ENCODE assay signal across 16 cellular contexts in the genomic region with DNA sequence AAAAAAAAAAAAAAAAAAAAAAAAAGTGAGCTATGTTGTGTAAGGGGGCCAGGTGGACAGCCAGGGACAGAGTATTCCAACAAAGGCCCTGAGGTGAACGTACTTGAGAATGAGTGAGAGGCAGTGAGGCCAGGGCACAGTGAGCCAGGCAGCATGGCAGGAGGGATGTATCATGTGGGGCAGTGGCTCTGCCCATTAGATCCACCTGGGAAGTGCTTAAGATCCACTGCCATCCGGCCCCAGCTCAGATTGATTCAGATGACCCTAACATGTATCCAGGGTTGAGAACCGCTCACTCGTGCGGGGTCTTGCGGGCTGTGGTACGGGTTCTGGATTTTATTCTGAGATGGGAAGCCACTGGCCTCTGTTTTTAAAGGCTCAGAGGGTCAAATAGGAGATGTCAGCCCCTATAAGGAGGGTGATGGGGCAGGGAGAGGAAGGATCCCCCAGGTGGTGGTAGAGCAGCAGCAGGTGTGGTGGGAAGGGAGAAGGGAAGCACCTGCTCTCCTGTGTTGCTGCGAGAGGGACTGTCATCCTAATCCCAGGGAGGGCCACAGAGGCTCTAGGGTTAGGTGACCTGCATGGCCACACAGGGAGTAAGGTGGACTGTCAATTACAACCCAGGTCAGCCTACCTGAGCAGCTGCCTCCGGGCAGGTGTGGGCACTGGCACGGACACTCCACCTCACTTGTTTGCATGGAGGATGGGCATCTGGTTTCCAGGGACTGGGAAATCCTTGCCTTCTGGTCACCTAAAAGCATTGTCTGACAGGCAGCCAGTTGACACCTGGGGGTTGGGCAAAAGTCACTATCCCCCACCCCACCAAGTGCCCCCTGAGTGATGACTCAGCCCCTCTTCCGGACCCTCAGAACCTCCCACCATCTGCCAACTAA. TPM values are rescaled to one million over a fixed set of nuclear protein-coding genes. Genes with fewer than 3 reads are reported as not detected.
A peak's percentile ranks its signal among the peaks of the same experiment; 100 is the strongest.
DNase-seq lines count a peak whose midpoint lies in the region; ATAC-seq, FAIRE-seq and TF ChIP-seq lines count a peak whose summit lies in the region.
"Had no signal": no experiment of that assay in that cellular context is flagged by ENCODE, and none has a peak within 500 bp of the region (broad histone marks: within the 10 kb centered on the region; RNA-seq: fewer than 3 reads in every experiment).

No MANE protein-coding gene starts in this region.

- H3K4me1 ChIP-seq in uterus, result no peaks in the 10 kb centered on the region
- H3K4me1 ChIP-seq: ascending aorta, testis had no signal

- H3K9me3 Mint-ChIP-seq in natural killer cell treated with Interleukin-12 subunit alpha and Interleukin-12 subunit beta and Interleukin-15 and Interleukin-18, amount 100 ng/mL, for 72 hours, result no peaks in the 10 kb centered on the region
- H3K9me3 Mint-ChIP-seq in natural killer cell, result no peaks in the 10 kb centered on the region
- no peaks in the 10 kb centered on the region for H3K9me3 Mint-ChIP-seq in WTC11
- H3K9me3 Mint-ChIP-seq in effector memory CD8-positive, alpha-beta T cell, result no peaks in the 10 kb centered on the region
- H3K9me3 Mint-ChIP-seq: activated T-helper 2 cell treated with anti-CD3 and anti-CD28 coated beads, Interferon-gamma antibody, Interleukin-2, Interleukin-4, amounts not matched to agents 10 μg/mL and 5 μg/mL and 100 μg/mL, durations not matched to agents 14 hours and 24 hours and 36 hours had no signal

- TF ChIP-seq POLR2A in uterus (IDR thresholded peaks at IDR 0.05), result no peak

- peak; percentile 56 for DNase-seq in natural killer cell treated with Interleukin-12 subunit alpha and Interleukin-12 subunit beta and Interleukin-15 and Interleukin-18, amount 100 ng/mL, for 72 hours (ENCODE audit: low spot score)
- no peak for DNase-seq in natural killer cell
- DNase-seq in WTC11 (ENCODE audit: low spot score), result peak; percentile 3
- DNase-seq in mesenteric fat pad (ENCODE audit: low spot score), result peak; percentile 69
- DNase-seq in uterus, result peak; percentile 9
- no peak for DNase-seq in effector memory CD8-positive, alpha-beta T cell
- DNase-seq in stimulated activated CD4-positive, alpha-beta T cell treated with anti-CD3 and anti-CD28 coated beads, Interleukin-2, amount 100 ng/mL, for 48 hours, result no peak
- no peak for DNase-seq in RCC 7860 (ENCODE audit: low spot score)
- DNase-seq: cortex of kidney, NCI-H1694, testis had no signal

- no peak for ATAC-seq in natural killer cell treated with Interleukin-12 subunit alpha and Interleukin-12 subunit beta and Interleukin-15 and Interleukin-18, amount 100 ng/mL, for 72 hours
- ATAC-seq in natural killer cell, result no peak
- no peak for ATAC-seq in WTC11
- no peak for ATAC-seq in effector memory CD8-positive, alpha-beta T cell (replicated peaks)

- H3K4me1 Mint-ChIP-seq in natural killer cell treated with Interleukin-12 subunit alpha and Interleukin-12 subunit beta and Interleukin-15 and Interleukin-18, amount 100 ng/mL, for 72 hours (ENCODE audit: low read depth in 2 of 2), result no peaks in the 10 kb centered on the region
- H3K4me1 Mint-ChIP-seq in natural killer cell (no peaks in the 10 kb centered on the region), WTC11 (peaks cover 4% of the 10 kb centered on the region; the same call in 1 of the 2 replicates)
- peaks cover 0 to 6% of the 10 kb centered on the region in 2 donors for H3K4me1 Mint-ChIP-seq in effector memory CD8-positive, alpha-beta T cell (ENCODE audit: low read depth in 2 of 2)

- H3K27ac ChIP-seq in uterus, result no peak overlapping the region
- H3K27ac ChIP-seq: SK-N-MC, testis had no signal

- POLR2A ChIA-PET in WTC11 (lab: Charles Lee), result interaction anchor here (0.6 to 0.7 kb wide), 3 partner anchors 8 to 246 kb away, joined by 4 to 6 read pairs (median 5); no protein-coding TSS in a partner anchor

- no peak overlapping the region for H3K4me3 Mint-ChIP-seq in natural killer cell treated with Interleukin-12 subunit alpha and Interleukin-12 subunit beta and Interleukin-15 and Interleukin-18, amount 100 ng/mL, for 72 hours
- H3K4me3 Mint-ChIP-seq in natural killer cell (no peak overlapping the region), WTC11 (no peak overlapping the region)
- no peak overlapping the region for H3K4me3 Mint-ChIP-seq in effector memory CD8-positive, alpha-beta T cell

- H3K9me3 ChIP-seq in uterus, result no peaks in the 10 kb centered on the region
- H3K9me3 ChIP-seq: ascending aorta, right atrium auricular region, testis had no signal

- peaks cover 6 to 23% of the 10 kb centered on the region in 2 donors for H3K27me3 Mint-ChIP-seq in natural killer cell treated with Interleukin-12 subunit alpha and Interleukin-12 subunit beta and Interleukin-15 and Interleukin-18, amount 100 ng/mL, for 72 hours
- H3K27me3 Mint-ChIP-seq in natural killer cell (ENCODE audit: low read depth in 2 of 2), result peaks cover 8 to 16% of the 10 kb centered on the region in 2 donors
- H3K27me3 Mint-ChIP-seq in WTC11 (ENCODE audit: low read depth), result peaks cover 59% of the 10 kb centered on the region
- H3K27me3 Mint-ChIP-seq in effector memory CD8-positive, alpha-beta T cell, result peaks cover 45 to 64% of the 10 kb centered on the region in 2 donors

- H3K27me3 ChIP-seq in uterus, result no peaks in the 10 kb centered on the region
- H3K27me3 ChIP-seq: ascending aorta, right atrium auricular region, testis had no signal

- no peaks in the 10 kb centered on the region for H3K36me3 Mint-ChIP-seq in natural killer cell treated with Interleukin-12 subunit alpha and Interleukin-12 subunit beta and Interleukin-15 and Interleukin-18, amount 100 ng/mL, for 72 hours
- H3K36me3 Mint-ChIP-seq in natural killer cell, result no peaks in the 10 kb centered on the region
- H3K36me3 Mint-ChIP-seq in WTC11, result peaks cover 10% of the 10 kb centered on the region
- H3K36me3 Mint-ChIP-seq in effector memory CD8-positive, alpha-beta T cell (ENCODE audit: insufficient read depth), result no peaks in the 10 kb centered on the region

- no peaks in the 10 kb centered on the region for H3K36me3 ChIP-seq in uterus

- no peak overlapping the region for H3K27ac Mint-ChIP-seq in natural killer cell treated with Interleukin-12 subunit alpha and Interleukin-12 subunit beta and Interleukin-15 and Interleukin-18, amount 100 ng/mL, for 72 hours
- H3K27ac Mint-ChIP-seq in natural killer cell (no peak overlapping the region), WTC11 (no peak overlapping the region)
- H3K27ac Mint-ChIP-seq in effector memory CD8-positive, alpha-beta T cell, result peak overlapping the region in 1 of 2 donors; percentile 86
- H3K27ac Mint-ChIP-seq: activated T-helper 2 cell treated with anti-CD3 and anti-CD28 coated beads, Interferon-gamma antibody, Interleukin-2, Interleukin-4, amounts not matched to agents 10 μg/mL and 5 μg/mL and 100 μg/mL, durations not matched to agents 14 hours and 24 hours and 36 hours had no signal

- intact Hi-C loops in natural killer cell (cut with micrococcal nuclease), result no loop called here
- intact Hi-C loops in uterus (cut with DNase I; ENCODE audit: low total_unique reads), result no loop called here

- FAIRE-seq in RCC 7860 (lab: Jason Lieb, UNC), result no peak
- FAIRE-seq: HTR-8/SVneo had no signal

- no peak for TF ChIP-seq CTCF in natural killer cell (IDR thresholded peaks at IDR 0.05)
- TF ChIP-seq CTCF in WTC11 (IDR thresholded peaks at IDR 0.05), result no peak
- TF ChIP-seq CTCF in uterus (IDR thresholded peaks at IDR 0.05), result no peak

- CTCF ChIA-PET in WTC11 (lab: Charles Lee), result interaction anchor here (0.6 to 3.3 kb wide), 9 partner anchors 7 to 182 kb away, joined by 3 to 33 read pairs (median 6); no protein-coding TSS in a partner anchor

- H3K4me3 ChIP-seq in uterus, result no peak overlapping the region
- H3K4me3 ChIP-seq: ascending aorta, right atrium auricular region, SK-N-MC, testis had no signal

TF ChIP-seq in WTC11, 78 proteins besides CTCF, POLR2A, EP300 and RAD21:
- TF ChIP-seq SMAD4 (CRISPR knock-in tag; IDR thresholded peaks at IDR 0.05), result no peak
- TF ChIP-seq EMX1 (CRISPR knock-in tag; IDR thresholded peaks at IDR 0.05), result 0 out of 2 replicates have a peak, but pooled peaks have one; percentile 44

RNA-seq across cellular contexts. Expression of gene CDK18, which starts 31.6 kb away (rescaled TPM):
- under 1 TPM; 0.28 to 0.71 TPM for total RNA-seq in natural killer cell treated with Interleukin-12 subunit alpha and Interleukin-12 subunit beta and Interleukin-15 and Interleukin-18, amount 100 ng/mL, for 72 hours
- total RNA-seq in natural killer cell (1 to 10 TPM; 1.9 to 5.3 (median 4.0) TPM), WTC11 (2021) (62.1 to 71.9 TPM (median 64.7 TPM) in 3 replicates), mesenteric fat pad (4.0 TPM), uterus (10 to 100 TPM in 2 of 4 donors, 1 to 10 TPM in 2; 4.1 to 28.2 (median 8.5) TPM)

Comparison
In these comparisons a context has a peak if more than half of its experiments do, and no peak if none do; other contexts are left out.
1. DNase-seq: peak in natural killer cell treated with Interleukin-12 subunit alpha and Interleukin-12 subunit beta and Interleukin-15 and Interleukin-18, amount 100 ng/mL, for 72 hours (single experiment), WTC11 (single experiment), mesenteric fat pad (single experiment) and uterus (2 of 2); none in natural killer cell (single experiment), effector memory CD8-positive, alpha-beta T cell (0 of 3), stimulated activated CD4-positive, alpha-beta T cell treated with anti-CD3 and anti-CD28 coated beads, Interleukin-2, amount 100 ng/mL, for 48 hours (0 of 2) and RCC 7860 (single experiment).